ENCODE assay signal across 1 cellular context in the genomic region with DNA sequence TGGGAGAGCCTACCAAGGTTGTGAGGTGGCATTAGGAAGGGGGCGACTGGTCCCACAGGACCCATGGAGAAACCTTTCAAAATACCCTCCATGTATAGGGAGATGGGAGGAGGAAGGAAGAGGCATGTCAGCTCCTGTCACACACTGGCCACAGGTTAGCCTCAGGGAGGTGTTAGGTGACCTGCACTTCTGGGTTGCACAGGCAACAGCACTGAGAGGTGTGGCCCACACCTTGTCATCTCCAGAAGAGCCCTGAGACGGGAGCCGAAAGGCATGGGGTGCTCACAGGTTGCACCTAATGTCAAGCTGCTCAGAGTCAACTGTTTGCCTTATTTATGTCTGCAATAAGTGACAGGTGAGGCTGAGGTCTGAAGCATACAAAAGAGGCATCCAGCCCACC.
TF ChIP-seq lines count a peak whose summit lies in the region.

No MANE protein-coding gene starts in this region.

TF ChIP-seq in GM12878, 131 proteins besides CTCF, POLR2A, EP300 and RAD21 (continued from another document):
- TF ChIP-seq, protein P1, sequence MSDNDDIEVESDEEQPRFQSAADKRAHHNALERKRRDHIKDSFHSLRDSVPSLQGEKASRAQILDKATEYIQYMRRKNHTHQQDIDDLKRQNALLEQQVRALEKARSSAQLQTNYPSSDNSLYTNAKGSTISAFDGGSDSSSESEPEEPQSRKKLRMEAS (IDR thresholded peaks at IDR 0.05; ENCODE audit: low read depth, low read length), result no peak
- TF ChIP-seq BRCA1 (IDR thresholded peaks at IDR 0.05; ENCODE audit: low read depth, low read length), result no peak
- TF ChIP-seq ASH2L (IDR thresholded peaks at IDR 0.05; ENCODE audit: borderline replicate concordance, low read depth), result no peak
